Comparison of ENCODE assay signal across 28 cellular contexts in the genomic region with DNA sequence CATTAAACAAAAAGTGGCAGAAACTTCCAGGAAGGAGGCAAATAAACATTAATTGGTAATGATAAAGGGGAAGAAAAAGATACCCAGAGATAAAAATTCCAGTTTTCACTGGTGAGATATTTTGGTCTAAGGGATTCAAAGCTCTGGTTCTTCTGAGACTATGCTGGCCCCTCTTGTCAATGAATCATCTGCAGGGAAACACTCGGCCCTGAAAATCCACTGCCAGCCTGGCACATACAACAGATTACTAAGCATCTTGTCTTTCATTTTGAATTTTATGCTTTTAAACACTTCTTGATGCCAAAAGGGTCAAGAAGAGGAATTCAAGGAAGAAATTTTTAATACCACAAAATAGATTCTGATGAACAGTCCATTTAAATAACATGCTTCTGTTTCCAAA.
DNase-seq lines count a peak whose midpoint lies in the region; ATAC-seq and TF ChIP-seq lines count a peak whose summit lies in the region.
"Had no signal": no experiment of that assay in that cellular context is flagged by ENCODE, and none has a peak within 500 bp of the region (broad histone marks: within the 10 kb centered on the region; RNA-seq: fewer than 3 reads in every experiment).

No MANE protein-coding gene starts in this region.

- ATAC-seq in naive thymus-derived CD8-positive, alpha-beta T cell: no peak
- ATAC-seq in GM18520 (IDR thresholded peaks at IDR 0.05; ENCODE audit: unreplicated experiment): no peak
- ATAC-seq: activated T-cell treated with anti-CD3 and anti-CD28 coated beads, Interleukin-2, amount 50 U/mL, for 72 hours; left lung had no signal

- no peaks in the 10 kb centered on the region for H3K27me3 Mint-ChIP-seq in naive thymus-derived CD8-positive, alpha-beta T cell
- H3K27me3 Mint-ChIP-seq: activated CD4-positive, alpha-beta memory T cell treated with anti-CD3 and anti-CD28 coated beads for 36 hours; B cell; CD4-positive, alpha-beta memory T cell; stimulated activated naive CD8-positive, alpha-beta T cell treated with anti-CD3 and anti-CD28 coated beads, Interleukin-15, Interleukin-2, amounts not matched to agents 100 ng/mL and 50 ng/mL, for 24 hours had no signal

- no peaks in the 10 kb centered on the region for H3K36me3 ChIP-seq in ACC112 (ENCODE audit: insufficient read depth, low read length)
- H3K36me3 ChIP-seq in Peyer's patch: no peaks in the 10 kb centered on the region
- H3K36me3 ChIP-seq: esophagus muscularis mucosa, left lung, neural progenitor cell, right atrium auricular region, spleen, vagina had no signal

- H3K27ac Mint-ChIP-seq in naive thymus-derived CD8-positive, alpha-beta T cell: no peak overlapping the region
- H3K27ac Mint-ChIP-seq: activated CD4-positive, alpha-beta memory T cell treated with anti-CD3 and anti-CD28 coated beads for 36 hours; activated T-cell treated with anti-CD3 and anti-CD28 coated beads, Interleukin-2, amount 50 U/mL, for 72 hours; B cell; CD4-positive, alpha-beta memory T cell; H9; neural progenitor cell; stimulated activated naive CD8-positive, alpha-beta T cell treated with anti-CD3 and anti-CD28 coated beads, Interleukin-15, Interleukin-2, amounts not matched to agents 100 ng/mL and 50 ng/mL, for 24 hours had no signal

- no peak overlapping the region for H3K4me3 Mint-ChIP-seq in naive thymus-derived CD8-positive, alpha-beta T cell
- H3K4me3 Mint-ChIP-seq: activated CD4-positive, alpha-beta memory T cell treated with anti-CD3 and anti-CD28 coated beads for 36 hours; activated T-cell treated with anti-CD3 and anti-CD28 coated beads, Interleukin-2, amount 50 U/mL, for 72 hours; B cell; CD4-positive, alpha-beta memory T cell; H9; neural progenitor cell; stimulated activated naive CD8-positive, alpha-beta T cell treated with anti-CD3 and anti-CD28 coated beads, Interleukin-15, Interleukin-2, amounts not matched to agents 100 ng/mL and 50 ng/mL, for 24 hours had no signal

- no peaks in the 10 kb centered on the region for H3K9me3 ChIP-seq in Peyer's patch
- H3K9me3 ChIP-seq: esophagus muscularis mucosa, left lung, right atrium auricular region, spleen, vagina had no signal

- H3K27ac ChIP-seq in ACC112 (ENCODE audit: low read depth, low read length): peak overlapping the region; percentile 8; the same call in 1 of the 2 replicates
- H3K27ac ChIP-seq in Peyer's patch: no peak overlapping the region
- H3K27ac ChIP-seq: dorsolateral prefrontal cortex, esophagus muscularis mucosa, left lung, neural progenitor cell, right atrium auricular region, spleen, vagina had no signal

- TF ChIP-seq POLR2A in Peyer's patch (IDR thresholded peaks at IDR 0.05): no peak

- H3K4me1 Mint-ChIP-seq in naive thymus-derived CD8-positive, alpha-beta T cell: no peaks in the 10 kb centered on the region
- H3K4me1 Mint-ChIP-seq: B cell; CD4-positive, alpha-beta memory T cell had no signal

- H2AFZ ChIP-seq in ACC112 (ENCODE audit: low read length, unreplicated experiment): peak overlapping the region; percentile 40
- H2AFZ ChIP-seq: neural progenitor cell had no signal

- peaks cover 0 to 7% (median 2%) of the 10 kb centered on the region in 9 donors for H3K9me3 Mint-ChIP-seq in naive thymus-derived CD8-positive, alpha-beta T cell
- H3K9me3 Mint-ChIP-seq: neural progenitor cell had no signal

- H3K36me3 Mint-ChIP-seq in naive thymus-derived CD8-positive, alpha-beta T cell: no peaks in the 10 kb centered on the region
- H3K36me3 Mint-ChIP-seq: activated CD4-positive, alpha-beta memory T cell treated with anti-CD3 and anti-CD28 coated beads for 36 hours; CD4-positive, alpha-beta memory T cell; neural progenitor cell had no signal

- H3K27me3 ChIP-seq in ACC112 (ENCODE audit: insufficient read depth, low read length): no peaks in the 10 kb centered on the region
- H3K27me3 ChIP-seq in Peyer's patch: no peaks in the 10 kb centered on the region
- H3K27me3 ChIP-seq: dorsolateral prefrontal cortex, esophagus muscularis mucosa, left lung, neural progenitor cell, right atrium auricular region, spleen, vagina had no signal

- no peaks in the 10 kb centered on the region for H3K79me2 ChIP-seq in ACC112 (ENCODE audit: control insufficient read depth, insufficient read depth, low read length, unreplicated experiment)

- POLR2A ChIA-PET in naive thymus-derived CD8-positive, alpha-beta T cell (lab: Charles Lee): no interaction called here

- DNase-seq in M059J (ENCODE audit: low read depth): peak; percentile 44
- DNase-seq in astrocyte of the hippocampus (ENCODE audit: low read depth, low spot score): peak; percentile 43
- DNase-seq in glomerular visceral epithelial cell (ENCODE audit: extremely low spot score): peak; percentile 36
- no peak for DNase-seq in ureter (ENCODE audit: low spot score)
- DNase-seq in naive thymus-derived CD8-positive, alpha-beta T cell: no peak
- no peak for DNase-seq in Peyer's patch
- DNase-seq: activated CD4-positive, alpha-beta memory T cell treated with anti-CD3 and anti-CD28 coated beads for 36 hours; activated T-cell treated with anti-CD3 and anti-CD28 coated beads, Interleukin-2, amount 50 U/mL, for 72 hours; CD4-positive, alpha-beta memory T cell; dorsolateral prefrontal cortex; H9; left lung; mesenchymal stem cell; NCI-H146; NCI-H446; NCI-H82; posterior cingulate gyrus; RPMI8226; spleen; stimulated activated CD8-positive, alpha-beta memory T cell treated with anti-CD3 and anti-CD28 coated beads, Interleukin-4, amount 100 ng/mL, for 48 hours had no signal

- TF ChIP-seq CTCF in Peyer's patch (IDR thresholded peaks at IDR 0.05): no peak

- no peak overlapping the region for H3K4me3 ChIP-seq in ACC112 (ENCODE audit: low read depth, low read length)
- H3K4me3 ChIP-seq in Peyer's patch: no peak overlapping the region
- H3K4me3 ChIP-seq: dorsolateral prefrontal cortex, esophagus muscularis mucosa, left lung, neural progenitor cell, right atrium auricular region, spleen, vagina had no signal

- H3K4me1 ChIP-seq in ACC112 (ENCODE audit: control insufficient read depth, insufficient read depth, low read length, unreplicated experiment): peaks cover 16% of the 10 kb centered on the region
- H3K4me1 ChIP-seq in Peyer's patch: no peaks in the 10 kb centered on the region
- H3K4me1 ChIP-seq: esophagus muscularis mucosa, left lung, neural progenitor cell, right atrium auricular region, spleen, vagina had no signal

Comparison
In these comparisons a context has a peak if more than half of its experiments do, and no peak if none do; other contexts are left out.
1. DNase-seq: peak in M059J (single experiment), astrocyte of the hippocampus (single experiment) and glomerular visceral epithelial cell (single experiment); none in ureter (single experiment), naive thymus-derived CD8-positive, alpha-beta T cell (0 of 10) and Peyer's patch (0 of 3).